In genomic region chr5:15966066-15966640, GRCh38 we compare ENCODE assay signal across 14 cellular contexts.
"Had no signal": no experiment of that assay in that cellular context is flagged by ENCODE, and none has a peak within 500 bp of the region (broad histone marks: within the 10 kb centered on the region; RNA-seq: fewer than 3 reads in every experiment).

No MANE protein-coding gene starts in this region.

- H3K4me2 ChIP-seq: neural progenitor cell had no signal

- H3K36me3 ChIP-seq: colonic mucosa, neural progenitor cell, ovary, upper lobe of right lung had no signal

- H3K4me1 ChIP-seq: colonic mucosa, neural progenitor cell, testis, upper lobe of right lung had no signal

- H2AFZ ChIP-seq: neural progenitor cell had no signal

- H3K4me1 Mint-ChIP-seq: neural progenitor cell; stimulated activated naive CD8-positive, alpha-beta T cell treated with anti-CD3 and anti-CD28 coated beads, Interleukin-15, amount 100 ng/mL, for 72 hours had no signal

- H3K9ac ChIP-seq: neural progenitor cell had no signal

- H3K9me3 Mint-ChIP-seq: neural progenitor cell; stimulated activated naive CD8-positive, alpha-beta T cell treated with anti-CD3 and anti-CD28 coated beads, Interleukin-15, amount 100 ng/mL, for 72 hours had no signal

- H3K36me3 Mint-ChIP-seq: activated naive CD4-positive, alpha-beta T cell treated with anti-CD3 and anti-CD28 coated beads, Interleukin-2, amount 50 U/mL, for 72 hours; neural progenitor cell had no signal

- H3K27me3 ChIP-seq: colonic mucosa, neural progenitor cell, ovary, testis, upper lobe of right lung had no signal

- H3K9me3 ChIP-seq: colonic mucosa, ovary, testis, upper lobe of right lung had no signal

- H3K4me3 Mint-ChIP-seq: neural progenitor cell; stimulated activated naive CD8-positive, alpha-beta T cell treated with anti-CD3 and anti-CD28 coated beads, Interleukin-15, amount 100 ng/mL, for 72 hours had no signal

- DNase-seq: activated effector memory CD4-positive, alpha-beta T cell treated with anti-CD3 and anti-CD28 coated beads, Interleukin-2, amount 50 U/mL, for 16 hours; activated T-cell treated with anti-CD3 and anti-CD28 coated beads, Interleukin-2, amount 50 U/mL, for 1 hour; anterior cingulate cortex; colonic mucosa; hippocampal formation; kidney glomerular epithelial cell; ovary; stimulated activated CD4-positive, alpha-beta T cell treated with anti-CD3 and anti-CD28 coated beads, Interleukin-4, amount 100 ng/mL, for 4 hours; stimulated activated naive CD8-positive, alpha-beta T cell treated with anti-CD3 and anti-CD28 coated beads, Interleukin-15, amount 100 ng/mL, for 72 hours; testis; upper lobe of right lung had no signal

- H3K27me3 Mint-ChIP-seq: stimulated activated naive CD8-positive, alpha-beta T cell treated with anti-CD3 and anti-CD28 coated beads, Interleukin-15, amount 100 ng/mL, for 72 hours had no signal

- H3K27ac ChIP-seq: colonic mucosa, neural progenitor cell, ovary, skin epidermis, testis, upper lobe of right lung had no signal

- ATAC-seq: activated naive CD4-positive, alpha-beta T cell treated with anti-CD3 and anti-CD28 coated beads, Interleukin-2, amount 50 U/mL, for 72 hours; stimulated activated naive CD8-positive, alpha-beta T cell treated with anti-CD3 and anti-CD28 coated beads, Interleukin-15, amount 100 ng/mL, for 72 hours; upper lobe of right lung had no signal

- H3K4me3 ChIP-seq: colonic mucosa, neural progenitor cell, ovary, skin epidermis, testis, upper lobe of right lung had no signal

- H3K27ac Mint-ChIP-seq: activated naive CD4-positive, alpha-beta T cell treated with anti-CD3 and anti-CD28 coated beads, Interleukin-2, amount 50 U/mL, for 72 hours; neural progenitor cell; stimulated activated naive CD8-positive, alpha-beta T cell treated with anti-CD3 and anti-CD28 coated beads, Interleukin-15, amount 100 ng/mL, for 72 hours had no signal
